9 cellular contexts compared by ENCODE assay signal in the genomic region with DNA sequence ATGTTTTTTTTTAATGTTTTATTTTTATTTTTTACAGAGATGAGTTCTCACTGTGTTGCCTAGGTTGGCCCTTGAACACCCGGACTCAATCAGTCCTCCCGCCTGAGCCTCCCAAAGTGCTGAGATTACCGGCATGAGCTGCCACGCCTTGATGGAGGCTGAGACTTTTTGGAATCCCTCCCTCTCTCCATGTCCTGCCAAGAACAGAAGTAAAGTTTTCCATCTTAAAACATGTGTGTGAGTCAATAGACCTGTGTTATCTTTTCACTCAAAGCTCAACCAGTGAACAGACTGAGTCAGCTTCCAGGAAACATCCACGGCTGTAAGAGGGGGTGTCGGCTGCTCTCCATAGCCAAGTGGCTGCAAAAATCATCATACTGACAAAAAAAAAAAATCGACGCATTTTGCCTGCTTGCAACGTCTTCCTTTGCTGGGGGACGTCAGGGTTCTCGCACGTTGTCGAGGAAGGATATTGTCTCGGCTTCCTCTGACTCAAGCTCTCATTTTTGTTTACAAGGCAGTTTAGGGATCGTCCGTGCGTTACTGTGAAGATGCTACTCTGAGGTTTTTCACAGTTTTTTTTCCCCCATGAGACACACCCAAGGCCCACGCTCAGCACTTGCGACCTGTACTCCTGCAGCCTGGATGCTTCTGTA. TPM values are rescaled to one million over a fixed set of nuclear protein-coding genes. Genes with fewer than 3 reads are reported as not detected.
A peak's percentile ranks its signal among the peaks of the same experiment; 100 is the strongest.
DNase-seq lines count a peak whose midpoint lies in the region; ATAC-seq, FAIRE-seq and TF ChIP-seq lines count a peak whose summit lies in the region.
"Had no signal": no experiment of that assay in that cellular context is flagged by ENCODE, and none has a peak within 500 bp of the region (broad histone marks: within the 10 kb centered on the region; RNA-seq: fewer than 3 reads in every experiment).

No MANE protein-coding gene starts in this region.

- H4K20me1 ChIP-seq in smooth muscle cell (ENCODE audit: low read depth), result no peaks in the 10 kb centered on the region

- peak overlapping the region; percentile 26 for H3K27ac ChIP-seq in smooth muscle cell (ENCODE audit: low read depth)

- CTCF ChIA-PET in activated CD4-positive, alpha-beta memory T cell treated with anti-CD3 and anti-CD28 coated beads, Interleukin-2, amount 10 ng/mL, durations not matched to agents 7 days and 5 days (lab: Charles Lee), result no interaction called here

- H3K9me3 ChIP-seq in smooth muscle cell (replicated peaks; ENCODE audit: low read depth), result no peaks in the 10 kb centered on the region

- FAIRE-seq in GM12891 (lab: Jason Lieb, UNC), result peak; percentile 23
- FAIRE-seq: GM18507 had no signal

- no peaks in the 10 kb centered on the region for H3K9me3 Mint-ChIP-seq in activated CD4-positive, alpha-beta memory T cell treated with anti-CD3 and anti-CD28 coated beads, Interleukin-2, amount 10 ng/mL, durations not matched to agents 7 days and 5 days

- no peaks in the 10 kb centered on the region for H3K79me2 ChIP-seq in smooth muscle cell (ENCODE audit: low read depth)

- H3K36me3 ChIP-seq in smooth muscle cell (ENCODE audit: low read depth), result no peaks in the 10 kb centered on the region

- H2AFZ ChIP-seq in smooth muscle cell (ENCODE audit: low read depth), result peak overlapping the region; percentile 81

- TF ChIP-seq CTCF in epithelial cell of esophagus (IDR thresholded peaks at IDR 0.05; ENCODE audit: insufficient read depth, low read depth, low read length, missing control alignments) (no peak), smooth muscle cell (IDR thresholded peaks at IDR 0.05; ENCODE audit: borderline replicate concordance, insufficient read depth, poor library complexity, severe bottlenecking) (no peak)

- peaks cover 48% of the 10 kb centered on the region for H3K36me3 Mint-ChIP-seq in activated CD4-positive, alpha-beta memory T cell treated with anti-CD3 and anti-CD28 coated beads, Interleukin-2, amount 10 ng/mL, durations not matched to agents 7 days and 5 days (ENCODE audit: low read depth)

- peak overlapping the region; percentile 92 for H3K27ac Mint-ChIP-seq in activated CD4-positive, alpha-beta memory T cell treated with anti-CD3 and anti-CD28 coated beads, Interleukin-2, amount 10 ng/mL, durations not matched to agents 7 days and 5 days

- H3K4me2 ChIP-seq in smooth muscle cell, result peak overlapping the region; percentile 64

- H3K27me3 Mint-ChIP-seq in activated CD4-positive, alpha-beta memory T cell treated with anti-CD3 and anti-CD28 coated beads, Interleukin-2, amount 10 ng/mL, durations not matched to agents 7 days and 5 days, result no peaks in the 10 kb centered on the region

- DNase-seq in GM12891 (ENCODE audit: insufficient read length, low spot score) (no peak), epithelial cell of esophagus (ENCODE audit: low read depth) (peak; percentile 4), smooth muscle cell (lab: John Stamatoyannopoulos, UW; ENCODE audit: unreplicated experiment) (no peak), SKM-1 treated with dmso at 0.1 percent for 144 hours (lab: John Stamatoyannopoulos, UW; ENCODE audit: unreplicated experiment) (no peak), NCI-H2081 treated with DMSO at 0.1 percent for 48 hours (lab: John Stamatoyannopoulos, UW) (no peak), NCI-H526 treated with DMSO at 0.1 percent for 48 hours (lab: John Stamatoyannopoulos, UW) (no peak)
- DNase-seq in activated CD4-positive, alpha-beta memory T cell treated with anti-CD3 and anti-CD28 coated beads, Interleukin-2, amount 10 ng/mL, durations not matched to agents 7 days and 5 days, result peak; percentile 88

- peak overlapping the region; percentile 85 for H3K4me3 Mint-ChIP-seq in activated CD4-positive, alpha-beta memory T cell treated with anti-CD3 and anti-CD28 coated beads, Interleukin-2, amount 10 ng/mL, durations not matched to agents 7 days and 5 days

- POLR2A ChIA-PET in activated CD4-positive, alpha-beta memory T cell treated with anti-CD3 and anti-CD28 coated beads, Interleukin-2, amount 10 ng/mL, durations not matched to agents 7 days and 5 days (lab: Charles Lee), result no interaction called here

- H3K4me3 ChIP-seq in epithelial cell of esophagus (ENCODE audit: low read length) (no peak overlapping the region), smooth muscle cell (no peak overlapping the region)

- H3K4me1 ChIP-seq in smooth muscle cell (ENCODE audit: low read depth), result no peaks in the 10 kb centered on the region

- peaks cover 66% of the 10 kb centered on the region for H3K4me1 Mint-ChIP-seq in activated CD4-positive, alpha-beta memory T cell treated with anti-CD3 and anti-CD28 coated beads, Interleukin-2, amount 10 ng/mL, durations not matched to agents 7 days and 5 days

- 34% methylated on average over 19 of the region's 19 CpGs for WGBS in smooth muscle cell (ENCODE audit: low lambda C conversion rate)

- H3F3A ChIP-seq in smooth muscle cell (ENCODE audit: low read depth), result no peaks in the 10 kb centered on the region

- no peaks in the 10 kb centered on the region for H3K27me3 ChIP-seq in smooth muscle cell (ENCODE audit: low read depth)

- no peak for ATAC-seq in GM21737 (IDR thresholded peaks at IDR 0.05; ENCODE audit: unreplicated experiment)

- no peak for TF ChIP-seq POLR2A in GM12891 (IDR thresholded peaks at IDR 0.05; ENCODE audit: low read depth, low read length)

- H3K9ac ChIP-seq in smooth muscle cell (ENCODE audit: low read depth), result no peak overlapping the region

TF ChIP-seq in GM12891, 5 proteins besides CTCF, POLR2A, EP300 and RAD21:
- TF ChIP-seq POU2F2 (IDR thresholded peaks at IDR 0.05; ENCODE audit: low read depth, low read length), result no peak
- no peak for TF ChIP-seq SPI1 (IDR thresholded peaks at IDR 0.05; ENCODE audit: low read depth, low read length)
- 0 out of 2 replicates have a peak, but pooled peaks have one; percentile 35 for TF ChIP-seq POLR2AphosphoS5 (IDR thresholded peaks at IDR 0.05; ENCODE audit: low read depth, low read length)
- TF ChIP-seq TAF1 (IDR thresholded peaks at IDR 0.05; ENCODE audit: low read depth, low read length), result no peak
TF ChIP-seq in GM12891: peak in this region for 1.

RNA-seq across cellular contexts. Expression of gene ASMTL, which starts 10.0 kb away (rescaled TPM):
- 59.7 TPM for polyA plus RNA-seq in GM12891 (2012; ENCODE audit: low read depth, missing spikeins)
- total RNA-seq in activated CD4-positive, alpha-beta memory T cell treated with anti-CD3 and anti-CD28 coated beads, Interleukin-2, amount 10 ng/mL, durations not matched to agents 7 days and 5 days, result 10 to 100 TPM; 62.2 to 63.3 TPM
- 18.9 and 20.0 TPM in 2 replicates for total RNA-seq in smooth muscle cell
- 40.9 and 50.5 TPM in 2 replicates for polyA plus RNA-seq in smooth muscle cell

Comparison
In these comparisons a context has a peak if more than half of its experiments do, and no peak if none do; other contexts are left out.
1. DNase-seq: peak in activated CD4-positive, alpha-beta memory T cell treated with anti-CD3 and anti-CD28 coated beads, Interleukin-2, amount 10 ng/mL, durations not matched to agents 7 days and 5 days (single experiment) and epithelial cell of esophagus (single experiment); none in GM12891 (single experiment), smooth muscle cell (single experiment), SKM-1 treated with dmso at 0.1 percent for 144 hours (single experiment), NCI-H2081 treated with DMSO at 0.1 percent for 48 hours (single experiment) and NCI-H526 treated with DMSO at 0.1 percent for 48 hours (single experiment).